ENCODE assay signal across 21 cellular contexts in the genomic region with DNA sequence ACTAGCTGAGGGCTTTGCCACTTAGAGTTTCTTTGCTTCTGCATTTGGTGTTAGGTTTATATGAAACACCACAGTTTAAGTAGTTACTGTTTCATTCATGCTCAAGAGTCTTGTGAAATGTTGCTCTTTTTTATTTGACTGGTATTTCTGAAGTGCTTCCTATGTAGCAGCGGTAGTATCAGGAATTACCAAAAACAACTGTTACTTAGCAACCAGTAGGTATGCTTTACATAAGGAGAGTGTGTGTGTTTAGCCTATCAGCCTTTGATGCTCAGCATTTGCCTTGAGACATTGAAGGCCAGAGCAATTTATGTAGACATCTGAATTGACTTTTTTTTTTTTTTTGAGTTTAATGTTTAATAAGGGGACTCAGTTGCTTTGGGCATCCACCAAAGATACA. TPM values are rescaled to one million over a fixed set of nuclear protein-coding genes. Genes with fewer than 3 reads are reported as not detected.
DNase-seq lines count a peak whose midpoint lies in the region; ATAC-seq, FAIRE-seq and TF ChIP-seq lines count a peak whose summit lies in the region.
"Had no signal": no experiment of that assay in that cellular context is flagged by ENCODE, and none has a peak within 500 bp of the region (broad histone marks: within the 10 kb centered on the region; RNA-seq: fewer than 3 reads in every experiment).

No MANE protein-coding gene starts in this region.

- TF ChIP-seq RAD21 in K562 (CRISPR knock-in tag; conservative IDR thresholded peaks at IDR 0.05 in 1 of 2, IDR thresholded peaks at IDR 0.05 in 1 of 2), result no peak

- intact Hi-C loops in K562 (cut with micrococcal nuclease), result no loop called here
- intact Hi-C loops in upper lobe of right lung (cut with DNase I), result no loop called here

- H3K9me3 ChIP-seq in K562 (replicated peaks; ENCODE audit: control insufficient read depth, insufficient read depth, low read depth, low read length) (peaks cover 3% of the 10 kb centered on the region; the same call in 1 of the 2 replicates), upper lobe of right lung (no peaks in the 10 kb centered on the region)
- H3K9me3 ChIP-seq: SK-N-SH, uterus had no signal

- DNase-seq in activated naive CD4-positive, alpha-beta T cell treated with anti-CD3 and anti-CD28 coated beads, Interleukin-2, amount 10 ng/mL, durations not matched to agents 7 days and 5 days, result no peak
- peak; percentile 5 for DNase-seq in NCI-H2107 treated with DMSO at 0.1 percent for 48 hours (lab: John Stamatoyannopoulos, UW; ENCODE audit: unreplicated experiment)
- DNase-seq in K562 (ENCODE audit: extremely low read depth in 1 of 4, low spot score in 3 of 4), result no peak
- no peak for DNase-seq in upper lobe of right lung
- no peak for DNase-seq in NK-92 treated with Interleukin-12 subunit alpha and Interleukin-12 subunit beta, amount 100 ng/mL, for 24 hours (lab: John Stamatoyannopoulos, UW)
- DNase-seq in foreskin fibroblast, result no peak
- DNase-seq: activated CD4-positive, alpha-beta T cell treated with anti-CD3 and anti-CD28 coated beads for 48 hours; activated CD8-positive, alpha-beta memory T cell treated with anti-CD3 and anti-CD28 coated beads, Interleukin-2, amount 50 U/mL, for 4 hours; activated naive CD4-positive, alpha-beta T cell treated with Interleukin-2 at 50 U/mL for 16 hours; NCI-H2081 treated with DMSO at 0.1 percent for 48 hours; OCI-M1; retina; SK-N-SH; stimulated activated CD4-positive, alpha-beta T cell treated with anti-CD3 and anti-CD28 coated beads, Interleukin-15, amount 100 ng/mL, for 24 hours; uterus had no signal

- TF ChIP-seq CTCF in K562 (IDR thresholded peaks at IDR 0.05 in 2 of 3, conservative IDR thresholded peaks at IDR 0.05 in 1 of 3; ENCODE audit: insufficient read depth in 2 of 3, low read depth in 1 of 3, low read length in 3 of 3), result no peak
- no peak for TF ChIP-seq CTCF in upper lobe of right lung (IDR thresholded peaks at IDR 0.05)
- TF ChIP-seq CTCF in foreskin fibroblast (IDR thresholded peaks at IDR 0.05; ENCODE audit: low read depth, low read length), result no peak

- H3K27ac ChIP-seq in K562 (ENCODE audit: extremely low read depth, low read depth, low read length) (no peak overlapping the region), upper lobe of right lung (peak overlapping the region; percentile 7)
- H3K27ac ChIP-seq: uterus had no signal

- H3K4me1 Mint-ChIP-seq in activated naive CD4-positive, alpha-beta T cell treated with anti-CD3 and anti-CD28 coated beads, Interleukin-2, amount 50 U/mL, for 24 hours, result peaks cover 58% of the 10 kb centered on the region
- H3K4me1 Mint-ChIP-seq in activated naive CD4-positive, alpha-beta T cell treated with anti-CD3 and anti-CD28 coated beads, Interleukin-2, amount 10 ng/mL, durations not matched to agents 7 days and 5 days, result peaks cover 33% of the 10 kb centered on the region

- H3K36me3 Mint-ChIP-seq in activated naive CD4-positive, alpha-beta T cell treated with anti-CD3 and anti-CD28 coated beads, Interleukin-2, amount 50 U/mL, for 24 hours, result peaks cover 13% of the 10 kb centered on the region
- H3K36me3 Mint-ChIP-seq in activated naive CD4-positive, alpha-beta T cell treated with anti-CD3 and anti-CD28 coated beads, Interleukin-2, amount 10 ng/mL, durations not matched to agents 7 days and 5 days, result peaks cover 25% of the 10 kb centered on the region

- no peak overlapping the region for H3K4me3 Mint-ChIP-seq in activated naive CD4-positive, alpha-beta T cell treated with anti-CD3 and anti-CD28 coated beads, Interleukin-2, amount 50 U/mL, for 24 hours
- H3K4me3 Mint-ChIP-seq in activated naive CD4-positive, alpha-beta T cell treated with anti-CD3 and anti-CD28 coated beads, Interleukin-2, amount 10 ng/mL, durations not matched to agents 7 days and 5 days, result no peak overlapping the region
- H3K4me3 Mint-ChIP-seq: dendritic cell treated with granulocyte-macrophage colony-stimulating factor and Interleukin-4, amounts not matched to agents 40 ng/mL and 50 ng/mL, for 4 days; memory B cell had no signal

- no TSS peak for BruUV-seq in K562 (replicated peaks; lab: Mats Ljungman, UMichigan)

- POLR2A ChIA-PET in K562 (lab: Yijun Ruan, JAX), result no interaction called here

- H3K9me3 Mint-ChIP-seq in activated naive CD4-positive, alpha-beta T cell treated with anti-CD3 and anti-CD28 coated beads, Interleukin-2, amount 50 U/mL, for 24 hours, result no peaks in the 10 kb centered on the region
- H3K9me3 Mint-ChIP-seq in activated naive CD4-positive, alpha-beta T cell treated with anti-CD3 and anti-CD28 coated beads, Interleukin-2, amount 10 ng/mL, durations not matched to agents 7 days and 5 days, result peaks cover 9% of the 10 kb centered on the region

- in situ Hi-C loops in K562 (cut with MboI), result no loop called here

- no peaks in the 10 kb centered on the region for H3K27me3 Mint-ChIP-seq in activated naive CD4-positive, alpha-beta T cell treated with anti-CD3 and anti-CD28 coated beads, Interleukin-2, amount 50 U/mL, for 24 hours
- no peaks in the 10 kb centered on the region for H3K27me3 Mint-ChIP-seq in activated naive CD4-positive, alpha-beta T cell treated with anti-CD3 and anti-CD28 coated beads, Interleukin-2, amount 10 ng/mL, durations not matched to agents 7 days and 5 days
- H3K27me3 Mint-ChIP-seq: memory B cell had no signal

- no peak overlapping the region for H3K9ac ChIP-seq in K562 (ENCODE audit: insufficient read depth in 1 of 2, low read depth in 2 of 2, low read length in 2 of 2)
- H3K9ac ChIP-seq: SK-N-SH had no signal

- peaks cover 4 to 12% of the 10 kb centered on the region in 2 experiments; a peak in 3 of 5 replicates for H3K4me1 ChIP-seq in K562 (replicated peaks in 1 of 2; ENCODE audit: control insufficient read depth in 2 of 2, insufficient read depth in 2 of 2, low read length in 2 of 2)
- no peaks in the 10 kb centered on the region for H3K4me1 ChIP-seq in upper lobe of right lung
- H3K4me1 ChIP-seq: uterus had no signal

- TF ChIP-seq EP300 in K562 (IDR thresholded peaks at IDR 0.05; ENCODE audit: low read length), result no peak

- TF ChIP-seq POLR2A in K562 (conservative IDR thresholded peaks at IDR 0.05), result no peak

- H3K27ac Mint-ChIP-seq in activated naive CD4-positive, alpha-beta T cell treated with anti-CD3 and anti-CD28 coated beads, Interleukin-2, amount 50 U/mL, for 24 hours, result peak overlapping the region; percentile 41
- no peak overlapping the region for H3K27ac Mint-ChIP-seq in activated naive CD4-positive, alpha-beta T cell treated with anti-CD3 and anti-CD28 coated beads, Interleukin-2, amount 10 ng/mL, durations not matched to agents 7 days and 5 days
- H3K27ac Mint-ChIP-seq: memory B cell had no signal

- H4K20me1 ChIP-seq in K562 (replicated peaks; ENCODE audit: control insufficient read depth, insufficient read depth, low read length), result no peaks in the 10 kb centered on the region

- no peak overlapping the region for H3K4me2 ChIP-seq in K562 (ENCODE audit: insufficient read depth, low read length)
- H3K4me2 ChIP-seq: SK-N-SH had no signal

- no peak overlapping the region for H2AFZ ChIP-seq in K562 (ENCODE audit: low read depth, low read length)

- H3K9me1 ChIP-seq in K562 (ENCODE audit: control insufficient read depth, insufficient read depth, low read length), result no peaks in the 10 kb centered on the region

- WGBS in K562 (ENCODE audit: insufficient coverage, low coverage, missing lambda C conversion rate), result 67% methylated on average over 1 of the region's 1 CpG

- CTCF ChIA-PET in activated naive CD4-positive, alpha-beta T cell treated with anti-CD3 and anti-CD28 coated beads, Interleukin-2, amount 10 ng/mL, durations not matched to agents 7 days and 5 days (lab: Charles Lee), result interaction anchor here (1.0 to 1.4 kb wide), 2 partner anchors 40 to 63 kb away, joined by 3 read pairs; no protein-coding TSS in a partner anchor
- CTCF ChIA-PET in K562 (lab: Yijun Ruan, JAX; ENCODE audit: low intra/inter-chr PET ratio), result interaction anchor here (0.7 kb wide), 1 partner anchor 351 kb away, joined by 3 read pairs; no protein-coding TSS in a partner anchor

- peaks cover 67% of the 10 kb centered on the region for H3K79me2 ChIP-seq in K562 (ENCODE audit: control insufficient read depth, insufficient read depth, low read length)

- no peak for FAIRE-seq in K562 (lab: Jason Lieb, UNC)

- ATAC-seq in K562 (no peak), upper lobe of right lung (peak; percentile 11), HG03571 (IDR thresholded peaks at IDR 0.05; ENCODE audit: unreplicated experiment) (no peak)

- no peak overlapping the region for H3K4me3 ChIP-seq in K562
- H3K4me3 ChIP-seq in upper lobe of right lung, result no peak overlapping the region
- H3K4me3 ChIP-seq in foreskin fibroblast (ENCODE audit: low read depth in 1 of 2, low read length in 2 of 2), result no peak overlapping the region
- H3K4me3 ChIP-seq: uterus had no signal

- H3K27me3 ChIP-seq in K562 (ENCODE audit: control insufficient read depth in 2 of 2, insufficient read depth in 2 of 2, low read length in 2 of 2) (no peaks in the 10 kb centered on the region), upper lobe of right lung (no peaks in the 10 kb centered on the region)
- H3K27me3 ChIP-seq: uterus had no signal

- no peaks in the 10 kb centered on the region for H3K36me3 ChIP-seq in K562 (ENCODE audit: control insufficient read depth, insufficient read depth, low read length)
- no peaks in the 10 kb centered on the region for H3K36me3 ChIP-seq in upper lobe of right lung
- H3K36me3 ChIP-seq: uterus had no signal

RNA-seq across cellular contexts. Expression of a gene that starts 3.6 kb away (rescaled TPM):
- 50.9 and 73.3 TPM in 2 replicates for total RNA-seq in K562 (2011; cell fraction: chromatin; rRNA removed; ENCODE audit: low replicate concordance)
- total RNA-seq in K562 (2011; cell fraction: nucleolus; rRNA removed), result 20.0 and 25.8 TPM in 2 replicates
- 27.0 and 28.9 TPM in 2 replicates for total RNA-seq in K562 (2011; cell fraction: nucleoplasm; rRNA removed)
- total RNA-seq in K562 (2014; rRNA removed) (15.1 and 16.8 TPM in 2 replicates), K562 (2014; rRNA removed; fragmentation: Illumina TruSeq; extraction: Trizol) (11.2 and 12.5 TPM in 2 replicates), K562 (2015; rRNA removed; fragmentation: Illumina TruSeq; extraction: Trizol) (10.8 and 11.6 TPM in 2 replicates), K562 (2021) (17.3 and 19.2 TPM in 2 replicates), upper lobe of right lung (35.8 TPM)
- polyA plus RNA-seq in K562 (2011; rRNA removed) (4.2 and 5.8 TPM in 2 replicates), K562 (2014; fragmentation: Illumina TruSeq; extraction: Trizol) (11.8 and 13.4 TPM in 2 replicates), K562 (2014; fragmentation: Nextera tagmentation; extraction: Ambion mirVana) (1 to 10 TPM; 1.5 to 1.9 TPM), K562 (2014; rRNA removed) (10.4 and 11.0 TPM in 2 replicates)
- 6.0 and 10.4 TPM in 2 replicates for polyA plus RNA-seq in K562 (2011; cell fraction: cytosol; rRNA removed)
- polyA plus RNA-seq in K562 (2011; cell fraction: nucleus; rRNA removed), result 25.1 and 33.5 TPM in 2 replicates
- 12.2 and 13.6 TPM in 2 replicates for polyA plus RNA-seq in K562 (2012)
- polyA minus RNA-seq in K562 (2011; rRNA and poly(A)+ RNA removed), result 7.0 and 8.4 TPM in 2 replicates
- 5.3 and 5.9 TPM in 2 replicates for polyA minus RNA-seq in K562 (2011; cell fraction: cytosol; rRNA and poly(A)+ RNA removed)
- polyA minus RNA-seq in K562 (2011; cell fraction: nucleus; rRNA and poly(A)+ RNA removed), result 15.8 and 20.1 TPM in 2 replicates

RNA-seq across cellular contexts. Expression of a gene that starts 38.9 kb away (rescaled TPM):
- total RNA-seq in K562 (2011; cell fraction: chromatin; rRNA removed; ENCODE audit: low replicate concordance), result not detected in 2 replicates
- total RNA-seq in K562 (2011; cell fraction: nucleolus; rRNA removed), result not detected in 2 replicates
- not detected in 2 replicates for total RNA-seq in K562 (2011; cell fraction: nucleoplasm; rRNA removed)
- not detected in 2 replicates for total RNA-seq in K562 (2014; rRNA removed)
- total RNA-seq in K562 (2014; rRNA removed; fragmentation: Illumina TruSeq; extraction: Trizol), result not detected in 2 replicates
- total RNA-seq in K562 (2015; rRNA removed; fragmentation: Illumina TruSeq; extraction: Trizol), result not detected in 2 replicates
- not detected in 2 replicates for total RNA-seq in K562 (2021)
- polyA plus RNA-seq in K562 (2011; rRNA removed), result not detected in 2 replicates
- polyA plus RNA-seq in K562 (2011; cell fraction: cytosol; rRNA removed), result not detected in 2 replicates
- not detected in 2 replicates for polyA plus RNA-seq in K562 (2011; cell fraction: nucleus; rRNA removed)
- not detected in 2 replicates for polyA plus RNA-seq in K562 (2012)
- polyA plus RNA-seq in K562 (2014; fragmentation: Illumina TruSeq; extraction: Trizol), result not detected in 2 replicates
- not detected for polyA plus RNA-seq in K562 (2014; fragmentation: Nextera tagmentation; extraction: Ambion mirVana)
- not detected in 2 replicates for polyA plus RNA-seq in K562 (2014; rRNA removed)
- polyA minus RNA-seq in K562 (2011; rRNA and poly(A)+ RNA removed), result not detected in 2 replicates
- polyA minus RNA-seq in K562 (2011; cell fraction: cytosol; rRNA and poly(A)+ RNA removed), result not detected in 2 replicates
- not detected in 2 replicates for polyA minus RNA-seq in K562 (2011; cell fraction: nucleus; rRNA and poly(A)+ RNA removed)
- not detected for total RNA-seq in upper lobe of right lung
- total RNA-seq: epithelial cell of proximal tubule, H4 had no signal
- polyA plus RNA-seq: SK-N-SH had no signal
